In the genomic region with DNA sequence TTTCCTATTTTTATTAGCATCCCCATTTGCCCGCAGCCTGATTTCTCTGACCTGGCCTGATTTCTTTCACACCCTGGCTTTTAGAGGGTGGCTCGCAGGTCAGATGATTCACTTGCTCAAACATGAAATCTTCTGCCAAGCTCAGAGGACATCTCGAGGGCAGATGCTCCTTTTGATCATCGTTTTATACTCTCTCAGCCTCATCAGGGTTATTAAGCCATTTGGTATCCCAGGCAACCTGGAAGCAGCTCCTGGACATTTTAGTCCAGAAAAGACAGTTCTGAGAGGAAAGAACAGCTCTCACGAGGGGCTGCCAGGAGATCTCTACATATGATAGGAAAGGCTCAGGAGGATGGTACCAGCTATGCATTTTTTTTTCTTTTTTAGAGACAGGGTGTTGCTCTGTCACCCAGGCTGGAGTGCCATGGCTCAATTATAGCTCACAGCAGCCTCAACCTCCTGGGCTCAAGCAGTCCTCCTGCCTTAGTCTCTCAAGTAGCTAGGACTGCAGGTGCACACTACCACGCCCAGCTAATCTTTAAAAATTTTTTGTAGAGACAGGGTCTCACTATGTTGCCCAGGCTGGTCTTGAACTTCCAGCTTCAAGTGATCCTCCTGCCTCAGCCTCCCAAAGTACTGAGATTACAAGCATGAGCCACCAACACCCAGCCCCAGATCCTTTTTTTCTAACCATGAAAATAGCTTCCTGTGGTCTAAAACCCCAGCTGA, we compare ENCODE assay signal across 10 cellular contexts.
DNase-seq lines count a peak whose midpoint lies in the region; ATAC-seq and TF ChIP-seq lines count a peak whose summit lies in the region.
"Had no signal": no experiment of that assay in that cellular context is flagged by ENCODE, and none has a peak within 500 bp of the region (broad histone marks: within the 10 kb centered on the region; RNA-seq: fewer than 3 reads in every experiment).

No MANE protein-coding gene starts in this region.

- peaks cover 41 to 79% (median 63%) of the 10 kb centered on the region in 4 donors for H3K4me1 Mint-ChIP-seq in CD4-positive, alpha-beta memory T cell
- peaks cover 36% of the 10 kb centered on the region for H3K4me1 Mint-ChIP-seq in brain

- peaks cover 60% of the 10 kb centered on the region for H3K4me1 ChIP-seq in CD4-positive, alpha-beta memory T cell (ENCODE audit: insufficient read depth, low read length)
- H3K4me1 ChIP-seq in GM23248 (ENCODE audit: insufficient read depth) (peaks cover 25% of the 10 kb centered on the region), osteoblast (ENCODE audit: insufficient read depth, low read length) (peaks cover 34% of the 10 kb centered on the region), left lung (peaks cover 3 to 14% of the 10 kb centered on the region in 2 donors)

- CTCF ChIA-PET in CD4-positive, alpha-beta memory T cell (lab: Charles Lee; ENCODE audit: partially characterized antibody) = interaction anchor here (0.7 to 28.3 kb wide), 9 partner anchors 8 to 320 kb away, joined by 3 to 974 read pairs (median 4); no protein-coding TSS in a partner anchor

- WGBS in GM23248 (ENCODE audit: low coverage in 1 of 2, low lambda C conversion rate in 2 of 2, missing lambda C conversion rate in 2 of 2), 2 experiments = 43 to 44% methylated on average over 6 of the region's 6 CpGs

- intact Hi-C loops in CD4-positive, alpha-beta memory T cell (cut with micrococcal nuclease) = loop anchor here (1.0 to 10.0 kb wide), 2 partner anchors 10 to 903 kb away; no protein-coding TSS in a partner anchor
- intact Hi-C loops in left lung (cut with DNase I) = no loop called here

- no peaks in the 10 kb centered on the region for H3K36me3 ChIP-seq in CD4-positive, alpha-beta memory T cell (ENCODE audit: insufficient read depth, low read length)
- no peaks in the 10 kb centered on the region for H3K36me3 ChIP-seq in GM23248 (ENCODE audit: low read depth)
- no peaks in the 10 kb centered on the region for H3K36me3 ChIP-seq in osteoblast (ENCODE audit: insufficient read depth, low read length)
- no peaks in the 10 kb centered on the region for H3K36me3 ChIP-seq in left lung

- DNase-seq in CD4-positive, alpha-beta memory T cell = no peak
- DNase-seq in GM23248 (peak; percentile 35), osteoblast (ENCODE audit: insufficient read length, low spot score, missing footprints) (peak; percentile 74), erythroblast (lab: John Stamatoyannopoulos, UW) (no peak), NCI-H1092 treated with DMSO at 0.1 percent for 48 hours (lab: John Stamatoyannopoulos, UW) (no peak), COR-L47 (lab: John Stamatoyannopoulos, UW) (no peak), left lung (no peak)
- DNase-seq: NCI-H2029 had no signal

- ATAC-seq in left lung = no peak

- H3K27me3 ChIP-seq in CD4-positive, alpha-beta memory T cell (ENCODE audit: insufficient read depth, low read length) = no peaks in the 10 kb centered on the region
- H3K27me3 ChIP-seq in GM23248 (replicated peaks; ENCODE audit: insufficient read depth) = no peaks in the 10 kb centered on the region
- H3K27me3 ChIP-seq in osteoblast (ENCODE audit: insufficient read depth, low read length) = no peaks in the 10 kb centered on the region
- no peaks in the 10 kb centered on the region for H3K27me3 ChIP-seq in left lung
- H3K27me3 ChIP-seq: body of pancreas had no signal

- H2AFZ ChIP-seq in GM23248 = no peak overlapping the region
- H2AFZ ChIP-seq in osteoblast (ENCODE audit: low read length) = no peak overlapping the region

- no peak overlapping the region for H3K9ac ChIP-seq in GM23248

- H3K9me2 ChIP-seq in GM23248 (ENCODE audit: insufficient read depth) = no peaks in the 10 kb centered on the region

- H3K27me3 Mint-ChIP-seq in CD4-positive, alpha-beta memory T cell = no peaks in the 10 kb centered on the region
- peaks cover 3% of the 10 kb centered on the region for H3K27me3 Mint-ChIP-seq in brain

- peaks cover 0 to 17% (median 10%) of the 10 kb centered on the region in 8 donors for H3K9me3 Mint-ChIP-seq in CD4-positive, alpha-beta memory T cell
- peaks cover 2 to 16% (median 8%) of the 10 kb centered on the region in 5 experiments for H3K9me3 Mint-ChIP-seq in brain

- H3F3A ChIP-seq in GM23248 (ENCODE audit: insufficient read depth) = peaks cover 40% of the 10 kb centered on the region

- H4K20me1 ChIP-seq in GM23248 (ENCODE audit: insufficient read depth) = no peaks in the 10 kb centered on the region
- no peaks in the 10 kb centered on the region for H4K20me1 ChIP-seq in osteoblast (ENCODE audit: insufficient read depth, low read length)

- in situ Hi-C loops in GM23248 (cut with MboI) = no loop called here

- peak overlapping the region; percentile 83 to 92 (median 88) for H3K27ac Mint-ChIP-seq in CD4-positive, alpha-beta memory T cell
- H3K27ac Mint-ChIP-seq in brain = peak overlapping the region in 3 of 5 experiments; percentile 66 to 90 (median 81)

- H3K36me3 Mint-ChIP-seq in CD4-positive, alpha-beta memory T cell = peaks cover 9 to 17% of the 10 kb centered on the region in 2 donors
- no peaks in the 10 kb centered on the region for H3K36me3 Mint-ChIP-seq in brain

- H3K27ac ChIP-seq in CD4-positive, alpha-beta memory T cell (ENCODE audit: low read depth, low read length) = no peak overlapping the region
- H3K27ac ChIP-seq in GM23248 = peak overlapping the region; percentile 86
- peak overlapping the region; percentile 69 for H3K27ac ChIP-seq in osteoblast (ENCODE audit: low read depth, low read length)
- no peak overlapping the region for H3K27ac ChIP-seq in left lung

- H3K79me2 ChIP-seq in GM23248 (ENCODE audit: insufficient read depth) = no peaks in the 10 kb centered on the region
- H3K79me2 ChIP-seq in osteoblast (ENCODE audit: insufficient read depth, low read length) = no peaks in the 10 kb centered on the region

- peak overlapping the region in 7 of 8 donors; percentile 18 to 74 (median 53) for H3K4me3 Mint-ChIP-seq in CD4-positive, alpha-beta memory T cell
- H3K4me3 Mint-ChIP-seq in brain = no peak overlapping the region

- TF ChIP-seq POLR2A in erythroblast (IDR thresholded peaks at IDR 0.05; ENCODE audit: low read length) = no peak

- no peak overlapping the region for H3K4me3 ChIP-seq in CD4-positive, alpha-beta memory T cell (ENCODE audit: low read length in 2 of 2)
- H3K4me3 ChIP-seq in GM23248 (no peak overlapping the region), osteoblast (ENCODE audit: insufficient read depth, low read length) (no peak overlapping the region), left lung (no peak overlapping the region)
- H3K4me3 ChIP-seq: body of pancreas had no signal

- H3K4me2 ChIP-seq in GM23248 (ENCODE audit: unreplicated experiment) (peak overlapping the region; percentile 50), osteoblast (ENCODE audit: insufficient read depth, low read length) (peak overlapping the region; percentile 50)

- POLR2A ChIA-PET in CD4-positive, alpha-beta memory T cell (lab: Charles Lee; ENCODE audit: partially characterized antibody) = interaction anchor here (1.0 to 21.7 kb wide), 9 partner anchors 2 to 476 kb away, joined by 3 to 440 read pairs (median 4); partner anchors contain the start of genes UBL3 and USPL1

- peaks cover 0 to 6% of the 10 kb centered on the region in 2 donors for H3K9me3 ChIP-seq in CD4-positive, alpha-beta memory T cell (ENCODE audit: control insufficient read depth in 1 of 2, low read length in 2 of 2)
- H3K9me3 ChIP-seq in GM23248 (ENCODE audit: low read depth) = no peaks in the 10 kb centered on the region
- H3K9me3 ChIP-seq in osteoblast (ENCODE audit: low read depth, low read length) = no peaks in the 10 kb centered on the region
- peaks cover 0 to 5% of the 10 kb centered on the region in 2 donors for H3K9me3 ChIP-seq in left lung

- TF ChIP-seq CTCF in brain (conservative IDR thresholded peaks at IDR 0.05) (no peak), osteoblast (IDR thresholded peaks at IDR 0.05; ENCODE audit: extremely low read depth, low read depth, low read length) (no peak), left lung (IDR thresholded peaks at IDR 0.05) (no peak)

Comparison
In these comparisons a context has a peak if more than half of its experiments do, and no peak if none do; other contexts are left out.
1. DNase-seq: peak in GM23248 (single experiment) and osteoblast (single experiment); none in CD4-positive, alpha-beta memory T cell (0 of 5), erythroblast (0 of 2), NCI-H1092 treated with DMSO at 0.1 percent for 48 hours (single experiment), COR-L47 (single experiment) and left lung (0 of 2).
2. H3K27ac ChIP-seq: peak in GM23248 (single experiment) and osteoblast (single experiment); none in CD4-positive, alpha-beta memory T cell (single experiment) and left lung (0 of 2).
3. H3K4me3 Mint-ChIP-seq: peak in CD4-positive, alpha-beta memory T cell (7 of 8); none in brain (0 of 5).